1 cellular context compared by ENCODE assay signal in the genomic region with DNA sequence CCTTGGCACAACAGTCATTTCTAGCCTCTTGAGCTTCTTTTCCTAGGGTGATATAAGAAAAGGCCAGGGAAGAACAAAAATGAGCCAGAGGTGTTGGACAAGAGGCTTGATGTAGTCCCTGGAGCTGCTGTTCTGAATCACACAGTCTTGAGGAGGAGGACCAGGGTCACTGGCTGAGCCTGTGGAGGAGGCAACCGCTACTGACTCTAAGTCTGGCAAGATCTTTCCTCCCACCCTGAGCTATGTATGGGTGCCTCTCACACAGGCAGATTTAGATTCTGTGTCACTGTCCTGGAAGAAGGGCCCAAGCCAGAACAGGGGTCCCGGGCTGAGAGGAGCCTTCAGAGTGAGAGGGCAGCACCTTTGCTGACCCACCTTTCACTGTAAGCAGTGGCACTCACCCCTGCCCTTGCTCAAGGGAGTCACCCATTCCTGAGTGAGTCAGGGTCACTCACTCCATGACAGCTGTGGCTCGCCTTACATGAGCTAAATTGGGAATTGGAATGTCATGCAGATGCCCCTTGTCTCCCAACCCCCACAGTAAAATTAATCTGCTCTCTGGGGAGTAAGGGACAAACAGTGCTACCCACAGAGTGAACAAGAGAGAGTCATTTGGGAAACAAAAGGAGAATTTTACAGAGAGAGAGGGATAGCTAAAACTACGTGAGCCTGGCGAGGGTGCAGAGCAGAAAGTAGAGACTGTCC.
TF ChIP-seq lines count a peak whose summit lies in the region.

A gene with protein sequence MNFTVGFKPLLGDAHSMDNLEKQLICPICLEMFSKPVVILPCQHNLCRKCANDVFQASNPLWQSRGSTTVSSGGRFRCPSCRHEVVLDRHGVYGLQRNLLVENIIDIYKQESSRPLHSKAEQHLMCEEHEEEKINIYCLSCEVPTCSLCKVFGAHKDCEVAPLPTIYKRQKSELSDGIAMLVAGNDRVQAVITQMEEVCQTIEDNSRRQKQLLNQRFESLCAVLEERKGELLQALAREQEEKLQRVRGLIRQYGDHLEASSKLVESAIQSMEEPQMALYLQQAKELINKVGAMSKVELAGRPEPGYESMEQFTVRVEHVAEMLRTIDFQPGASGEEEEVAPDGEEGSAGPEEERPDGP (plus strand): TSS at position 575 of the 705 bp plus-strand sequence. CDS start 303 bp downstream, outside the sequence.

TF ChIP-seq in endothelial cell of umbilical vein, 7 proteins besides CTCF, POLR2A, EP300 and RAD21 (continued from another document):
- TF ChIP-seq, protein P1, sequence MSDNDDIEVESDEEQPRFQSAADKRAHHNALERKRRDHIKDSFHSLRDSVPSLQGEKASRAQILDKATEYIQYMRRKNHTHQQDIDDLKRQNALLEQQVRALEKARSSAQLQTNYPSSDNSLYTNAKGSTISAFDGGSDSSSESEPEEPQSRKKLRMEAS (IDR thresholded peaks at IDR 0.05; ENCODE audit: insufficient read depth, insufficient read length), result no peak
- TF ChIP-seq GATA2 (IDR thresholded peaks at IDR 0.05; ENCODE audit: insufficient read depth, insufficient read length, low read depth, low read length) (no peak), EZH2 (IDR thresholded peaks at IDR 0.05; ENCODE audit: borderline replicate concordance, low read depth, low read length, severe bottlenecking) (no peak), FOS (IDR thresholded peaks at IDR 0.05; ENCODE audit: borderline replicate concordance, insufficient read depth, low read length) (no peak)
